ENCODE assay signal across 8 cellular contexts in the genomic region with DNA sequence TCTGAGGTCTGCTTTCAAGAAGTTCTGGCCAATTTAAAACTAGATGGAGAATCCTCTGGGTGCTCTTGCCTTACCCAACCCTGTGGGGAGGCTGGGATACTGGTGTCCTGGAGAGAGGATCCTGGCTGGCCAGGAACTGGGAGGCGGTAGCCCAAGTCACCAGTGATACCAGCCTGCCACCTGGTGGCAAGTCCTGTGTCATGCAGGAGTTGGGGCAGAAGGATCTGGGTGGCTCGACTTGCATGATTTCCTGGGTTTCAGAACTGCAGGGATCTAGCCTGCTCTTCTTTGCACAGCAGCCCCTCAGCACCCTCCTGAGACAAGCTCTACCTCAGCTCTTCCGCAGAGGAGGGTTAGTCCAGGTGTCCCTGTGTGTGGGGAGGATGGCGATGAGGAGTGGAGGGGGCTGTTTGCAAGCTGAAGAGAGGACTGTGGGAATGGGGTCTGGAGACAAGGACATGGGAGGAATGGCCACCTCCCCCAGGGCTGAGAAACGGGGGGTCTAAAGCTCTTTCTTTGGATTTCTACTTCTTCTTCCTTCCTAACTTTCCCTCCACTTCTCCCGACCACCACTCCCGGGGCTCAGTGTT. TPM values are rescaled to one million over a fixed set of nuclear protein-coding genes. Genes with fewer than 3 reads are reported as not detected.
A peak's percentile ranks its signal among the peaks of the same experiment; 100 is the strongest.
DNase-seq lines count a peak whose midpoint lies in the region; ATAC-seq and TF ChIP-seq lines count a peak whose summit lies in the region.

No MANE protein-coding gene starts in this region.

- TF ChIP-seq CTCF in foreskin fibroblast (IDR thresholded peaks at IDR 0.05; ENCODE audit: low read depth, low read length) (peak; percentile 89), type B pancreatic cell (conservative IDR thresholded peaks at IDR 0.05) (peak; percentile 93)

- peaks cover 17% of the 10 kb centered on the region for H3K27me3 Mint-ChIP-seq in activated T-helper 17 cell treated with anti-CD3 and anti-CD28 coated beads, Interleukin-2, amount 50 U/mL, for 72 hours
- H3K27me3 Mint-ChIP-seq in type B pancreatic cell, result peaks cover 61% of the 10 kb centered on the region

- H3K4me1 Mint-ChIP-seq in activated T-helper 17 cell treated with anti-CD3 and anti-CD28 coated beads, Interleukin-2, amount 50 U/mL, for 72 hours, result peaks cover 4% of the 10 kb centered on the region
- peaks cover 5% of the 10 kb centered on the region for H3K4me1 Mint-ChIP-seq in type B pancreatic cell (ENCODE audit: unreplicated experiment)

- H3K36me3 Mint-ChIP-seq in activated T-helper 17 cell treated with anti-CD3 and anti-CD28 coated beads, Interleukin-2, amount 50 U/mL, for 72 hours (ENCODE audit: low read depth), result no peaks in the 10 kb centered on the region
- H3K36me3 Mint-ChIP-seq in type B pancreatic cell, result peaks cover 4% of the 10 kb centered on the region

- ATAC-seq in activated T-helper 17 cell treated with anti-CD3 and anti-CD28 coated beads, Interleukin-2, amount 50 U/mL, for 72 hours (replicated peaks), result peak; percentile 63
- ATAC-seq in HG02623 (IDR thresholded peaks at IDR 0.05; ENCODE audit: unreplicated experiment), result no peak

- no peaks in the 10 kb centered on the region for H3K9me3 Mint-ChIP-seq in activated T-helper 17 cell treated with anti-CD3 and anti-CD28 coated beads, Interleukin-2, amount 50 U/mL, for 72 hours
- no peaks in the 10 kb centered on the region for H3K9me3 Mint-ChIP-seq in type B pancreatic cell

- H3K4me3 Mint-ChIP-seq in activated T-helper 17 cell treated with anti-CD3 and anti-CD28 coated beads, Interleukin-2, amount 50 U/mL, for 72 hours, result no peak overlapping the region
- H3K4me3 Mint-ChIP-seq in type B pancreatic cell, result no peak overlapping the region

- DNase-seq in DMS153 (lab: John Stamatoyannopoulos, UW) (peak; percentile 65), HS-27A (ENCODE audit: low read depth) (peak; percentile 41), OCI-M2 (lab: John Stamatoyannopoulos, UW; ENCODE audit: unreplicated experiment) (peak; percentile 14), foreskin fibroblast (peak; percentile 59 to 85), nucleus accumbens (lab: John Stamatoyannopoulos, UW) (peak in 49 of 56 donors; percentile 4 to 75 (median 35)), type B pancreatic cell (ENCODE audit: extremely low spot score, unreplicated experiment) (peak; percentile 80)

- H3K27ac Mint-ChIP-seq in activated T-helper 17 cell treated with anti-CD3 and anti-CD28 coated beads, Interleukin-2, amount 50 U/mL, for 72 hours, result no peak overlapping the region
- peak overlapping the region; percentile 47 for H3K27ac Mint-ChIP-seq in type B pancreatic cell

- H3K4me3 ChIP-seq in foreskin fibroblast (ENCODE audit: low read depth in 1 of 2, low read length in 2 of 2), result no peak overlapping the region

RNA-seq across cellular contexts. Expression of a gene that starts 4.2 kb away (rescaled TPM):
- not detected for total RNA-seq in activated T-helper 17 cell treated with anti-CD3 and anti-CD28 coated beads, Interleukin-2, amount 50 U/mL, for 72 hours
- 9.9 and 18.6 TPM in 2 replicates for total RNA-seq in type B pancreatic cell (ENCODE audit: low replicate concordance)

RNA-seq across cellular contexts. Expression of a gene that starts 12.5 kb away (rescaled TPM):
- not detected for total RNA-seq in activated T-helper 17 cell treated with anti-CD3 and anti-CD28 coated beads, Interleukin-2, amount 50 U/mL, for 72 hours
- 22.6 and 41.1 TPM in 2 replicates for total RNA-seq in type B pancreatic cell (ENCODE audit: low replicate concordance)

Comparison
In these comparisons a context has a peak if more than half of its experiments do, and no peak if none do; other contexts are left out.
1. DNase-seq: peak in every context shown above with its lines; median percentile 80 in type B pancreatic cell; 72 in foreskin fibroblast; 65 in DMS153; 41 in HS-27A; 35 in nucleus accumbens; 14 in OCI-M2.
2. RNA of a gene that starts 4.2 kb away (total RNA-seq): 9.9 to 18.6 TPM in type B pancreatic cell; not detected in activated T-helper 17 cell treated with anti-CD3 and anti-CD28 coated beads, Interleukin-2, amount 50 U/mL, for 72 hours; every median in the first group is over 10 times any median in the second.
3. RNA of a gene that starts 12.5 kb away (total RNA-seq): 22.6 to 41.1 TPM in type B pancreatic cell; not detected in activated T-helper 17 cell treated with anti-CD3 and anti-CD28 coated beads, Interleukin-2, amount 50 U/mL, for 72 hours; every median in the first group is over 10 times any median in the second.